Comparison of ENCODE assay signal across 28 cellular contexts in the genomic region with DNA sequence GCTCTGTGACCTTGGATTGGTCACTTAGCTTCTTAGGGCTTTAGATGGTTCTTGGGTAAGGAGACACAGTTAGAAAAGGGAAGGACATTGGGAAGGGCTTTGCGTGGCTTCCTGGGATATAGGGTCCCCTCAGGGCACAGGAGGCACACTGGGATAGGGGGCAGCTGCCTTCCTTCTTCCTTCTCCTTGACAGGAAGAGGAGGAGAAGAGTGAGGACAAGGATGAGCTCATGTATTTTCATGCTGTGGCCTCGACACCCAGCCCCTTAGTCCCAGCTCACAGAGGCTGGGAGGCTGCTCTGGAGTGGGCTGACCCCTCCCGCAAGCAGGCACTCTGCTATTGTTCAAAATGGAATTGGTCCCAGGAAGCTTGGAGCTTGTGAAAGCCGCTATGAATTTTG. TPM values are rescaled to one million over a fixed set of nuclear protein-coding genes. Genes with fewer than 3 reads are reported as not detected.
DNase-seq lines count a peak whose midpoint lies in the region; ATAC-seq and TF ChIP-seq lines count a peak whose summit lies in the region.
"Had no signal": no experiment of that assay in that cellular context is flagged by ENCODE, and none has a peak within 500 bp of the region (broad histone marks: within the 10 kb centered on the region; RNA-seq: fewer than 3 reads in every experiment).

No MANE protein-coding gene starts in this region.

- ATAC-seq in HG03571 (IDR thresholded peaks at IDR 0.05; ENCODE audit: unreplicated experiment) = no peak
- ATAC-seq: Panc1 had no signal

- no peak overlapping the region for H3K27ac Mint-ChIP-seq in chondrocyte (ENCODE audit: unreplicated experiment)
- H3K27ac Mint-ChIP-seq: CD8-positive, alpha-beta memory T cell; T-helper 2 cell treated with Interferon-gamma antibody and Interleukin-4, amounts not matched to agents 5 μg/mL and 100 μg/mL, for 36 hours had no signal

- peaks cover 58% of the 10 kb centered on the region for H3K4me1 ChIP-seq in A673 (ENCODE audit: insufficient read depth, low read length, poor library complexity, severe bottlenecking)
- H3K4me1 ChIP-seq in NT2/D1 (ENCODE audit: insufficient read depth, insufficient read length) = peaks cover 26% of the 10 kb centered on the region

- H3K9ac ChIP-seq in NT2/D1 (ENCODE audit: insufficient read length, low read depth) = peak overlapping the region; percentile 13

- DNase-seq in A673 (ENCODE audit: low spot score) (peak; percentile 62), ELF-1 (ENCODE audit: low read depth, low spot score) (peak; percentile 58), NT2/D1 (ENCODE audit: low read depth, low spot score) (no peak), chondrocyte (ENCODE audit: low spot score) (peak; percentile 37), hepatic stellate cell (ENCODE audit: low spot score) (no peak)
- no peak for DNase-seq in stimulated activated CD4-positive, alpha-beta T cell treated with anti-CD3 and anti-CD28 coated beads, Interleukin-4, amount 100 ng/mL, for 1 hour
- no peak for DNase-seq in NK-92 treated with Interleukin-12 subunit alpha and Interleukin-12 subunit beta, amount 100 ng/mL, for 24 hours (lab: John Stamatoyannopoulos, UW)
- DNase-seq: AML-193; Calu3; CD8-positive, alpha-beta memory T cell; DMS79 treated with DMSO at 0.1 percent for 48 hours; HCEC 1CT; Kasumi-1; MV-4-11; NCI-H1105; NCI-H1436 treated with DMSO at 0.1 percent for 48 hours; NCI-H187 treated with DMSO at 0.1 percent for 48 hours; NCI-H526 treated with DMSO at 0.1 percent for 48 hours; SHP77; T-helper 1 cell had no signal

- intact Hi-C loops in A673 (cut with micrococcal nuclease; ENCODE audit: unreplicated experiment) = no loop called here

- no peaks in the 10 kb centered on the region for H3K9me3 Mint-ChIP-seq in chondrocyte (ENCODE audit: low read depth)
- H3K9me3 Mint-ChIP-seq: CD8-positive, alpha-beta memory T cell; T-helper 2 cell treated with Interferon-gamma antibody and Interleukin-4, amounts not matched to agents 5 μg/mL and 100 μg/mL, for 36 hours had no signal

- POLR2A ChIA-PET in A673 (lab: Charles Lee; ENCODE audit: low non-redundant PET) = no interaction called here

- peak overlapping the region; percentile 76 for H3K27ac ChIP-seq in A673 (ENCODE audit: low read depth, low read length, poor library complexity, severe bottlenecking)
- H3K27ac ChIP-seq: C4-2B, HL-60, RWPE1 had no signal

- H3K4me3 ChIP-seq in A673 (ENCODE audit: low read depth, low read length, poor library complexity, severe bottlenecking) (no peak overlapping the region), NT2/D1 (ENCODE audit: insufficient read length, low read depth) (no peak overlapping the region)

- H3K27me3 ChIP-seq in A673 (replicated peaks; ENCODE audit: insufficient read depth, low read depth, low read length, poor library complexity) (no peaks in the 10 kb centered on the region), NT2/D1 (ENCODE audit: insufficient read depth, insufficient read length) (no peaks in the 10 kb centered on the region)

- CTCF ChIA-PET in A673 (lab: Charles Lee) = interaction anchor here (0.9 to 1.1 kb wide), 3 partner anchors 20 to 743 kb away, joined by 3 to 4 read pairs (median 3); no protein-coding TSS in a partner anchor

- H3K4me1 Mint-ChIP-seq in chondrocyte (ENCODE audit: low read depth) = no peaks in the 10 kb centered on the region
- H3K4me1 Mint-ChIP-seq: CD8-positive, alpha-beta memory T cell had no signal

- no peaks in the 10 kb centered on the region for H3K36me3 Mint-ChIP-seq in chondrocyte (ENCODE audit: low read depth)
- H3K36me3 Mint-ChIP-seq: CD8-positive, alpha-beta memory T cell had no signal

- no TSS peak for BruUV-seq in A673 (replicated peaks; lab: Mats Ljungman, UMichigan)

- H3K9me3 ChIP-seq in A673 (ENCODE audit: low read depth, low read length, poor library complexity, severe bottlenecking) = no peaks in the 10 kb centered on the region
- no peaks in the 10 kb centered on the region for H3K9me3 ChIP-seq in NT2/D1 (ENCODE audit: insufficient read depth, low read length)

- H3K36me3 ChIP-seq in A673 (ENCODE audit: insufficient read depth, low read length, poor library complexity, severe bottlenecking) = no peaks in the 10 kb centered on the region
- no peaks in the 10 kb centered on the region for H3K36me3 ChIP-seq in NT2/D1 (ENCODE audit: insufficient read depth, insufficient read length, low read length)

- H3K27me3 Mint-ChIP-seq in chondrocyte (ENCODE audit: low read depth) = peaks cover 15% of the 10 kb centered on the region

- TF ChIP-seq CTCF in A673 (conservative IDR thresholded peaks at IDR 0.05; ENCODE audit: low read depth, low read length) (no peak), chondrocyte (IDR thresholded peaks at IDR 0.05) (no peak)

- no peak overlapping the region for H3K4me3 Mint-ChIP-seq in chondrocyte (ENCODE audit: unreplicated experiment)
- H3K4me3 Mint-ChIP-seq: CD8-positive, alpha-beta memory T cell; T-helper 2 cell treated with Interferon-gamma antibody and Interleukin-4, amounts not matched to agents 5 μg/mL and 100 μg/mL, for 36 hours had no signal

RNA-seq across cellular contexts. Expression of gene POU3F1, which starts 45.7 kb away (rescaled TPM):
- total RNA-seq in A673 (2021) = 83.3 and 92.9 TPM in 2 replicates
- 1.3 to 11.7 TPM (median 1.6 TPM) in 3 replicates for total RNA-seq in chondrocyte
- total RNA-seq: Calu3, M059J, NCI-H460 had no signal

Comparison
In these comparisons a context has a peak if more than half of its experiments do, and no peak if none do; other contexts are left out.
1. DNase-seq: peak in A673 (single experiment), ELF-1 (single experiment) and chondrocyte (single experiment); none in NT2/D1 (single experiment), stimulated activated CD4-positive, alpha-beta T cell treated with anti-CD3 and anti-CD28 coated beads, Interleukin-4, amount 100 ng/mL, for 1 hour (single experiment), NK-92 treated with Interleukin-12 subunit alpha and Interleukin-12 subunit beta, amount 100 ng/mL, for 24 hours (single experiment) and hepatic stellate cell (single experiment).